ENCODE assay signal across 8 cellular contexts in the genomic region with DNA sequence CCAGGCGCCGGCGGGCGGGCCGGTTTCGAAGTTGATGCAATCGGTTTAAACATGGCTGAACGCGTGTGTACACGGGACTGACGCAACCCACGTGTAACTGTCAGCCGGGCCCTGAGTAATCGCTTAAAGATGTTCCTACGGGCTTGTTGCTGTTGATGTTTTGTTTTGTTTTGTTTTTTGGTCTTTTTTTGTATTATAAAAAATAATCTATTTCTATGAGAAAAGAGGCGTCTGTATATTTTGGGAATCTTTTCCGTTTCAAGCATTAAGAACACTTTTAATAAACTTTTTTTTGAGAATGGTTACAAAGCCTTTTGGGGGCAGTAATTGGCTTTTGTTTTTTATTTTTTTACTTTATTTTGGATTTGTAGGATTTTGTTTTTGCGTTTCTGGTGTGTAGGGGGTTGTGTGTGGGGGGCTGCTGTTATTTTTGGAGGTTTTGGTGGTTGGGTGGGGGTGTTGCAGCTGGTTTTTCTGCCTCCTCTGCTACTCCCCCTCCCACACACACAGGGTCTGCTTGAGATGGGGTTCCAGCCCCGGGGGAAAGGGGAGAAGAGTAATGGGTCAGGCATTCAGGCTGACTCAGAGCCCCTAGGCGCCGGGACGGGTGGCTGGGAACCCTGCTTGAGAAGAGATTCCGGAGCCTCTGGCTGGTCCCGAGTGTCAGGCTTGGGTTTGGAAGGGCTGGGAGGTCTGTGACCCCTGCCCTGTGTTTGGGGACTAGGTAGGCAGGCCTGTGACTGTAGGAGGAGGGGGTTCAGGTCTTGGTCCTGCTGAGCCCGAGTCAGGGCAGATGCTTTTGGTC. TPM values are rescaled to one million over a fixed set of nuclear protein-coding genes. Genes with fewer than 3 reads are reported as not detected.
A peak's percentile ranks its signal among the peaks of the same experiment; 100 is the strongest.
DNase-seq lines count a peak whose midpoint lies in the region; ATAC-seq and TF ChIP-seq lines count a peak whose summit lies in the region.

No MANE protein-coding gene starts in this region.

- no peaks in the 10 kb centered on the region for H3K27me3 Mint-ChIP-seq in activated CD4-positive, alpha-beta T cell treated with anti-CD3 and anti-CD28 coated beads, Interleukin-2, amount 10 ng/mL, durations not matched to agents 24 days and 14 days

- peak overlapping the region; percentile 79 to 98 for H3K27ac ChIP-seq in liver (ENCODE audit: low read depth in 1 of 2, low read length in 2 of 2)

- WGBS in liver, result 3% methylated on average over 25 of the region's 25 CpGs

- H3K4me3 ChIP-seq in liver (ENCODE audit: low read depth in 1 of 3, low read length in 3 of 3), result peak overlapping the region; percentile 78 to 99 (median 85)

- peaks cover 34% of the 10 kb centered on the region for H3K4me1 Mint-ChIP-seq in activated CD4-positive, alpha-beta T cell treated with anti-CD3 and anti-CD28 coated beads, Interleukin-2, amount 10 ng/mL, durations not matched to agents 24 days and 14 days

- no peaks in the 10 kb centered on the region for H3K27me3 ChIP-seq in liver (ENCODE audit: control insufficient read depth in 4 of 4, insufficient read depth in 4 of 4, low read length in 3 of 4)

- peak; percentile 90 for DNase-seq in DMS114 treated with DMSO at 0.1 percent for 48 hours (lab: John Stamatoyannopoulos, UW; ENCODE audit: unreplicated experiment)
- DNase-seq in NCI-H446 treated with DMSO at 0.1 percent for 48 hours (lab: John Stamatoyannopoulos, UW), result peak; percentile 79
- peak; percentile 94 for DNase-seq in activated CD4-positive, alpha-beta T cell treated with anti-CD3 and anti-CD28 coated beads, Interleukin-2, amount 10 ng/mL, durations not matched to agents 24 days and 14 days
- peak; percentile 93 for DNase-seq in dedifferentiated amniotic fluid mesenchymal stem cell (ENCODE audit: extremely low spot score)
- peak; percentile 78 to 79 for DNase-seq in stimulated activated CD4-positive, alpha-beta T cell treated with anti-CD3 and anti-CD28 coated beads, Interleukin-4, amount 100 ng/mL, for 48 hours (ENCODE audit: low read depth in 2 of 2)

- TF ChIP-seq CTCF in liver (IDR thresholded peaks at IDR 0.05; ENCODE audit: low read depth, low read length, missing input control), result no peak

- no peaks in the 10 kb centered on the region for H3K9me3 ChIP-seq in liver (ENCODE audit: control insufficient read depth in 4 of 4, low read length in 3 of 4)

- ATAC-seq in HG02981 (IDR thresholded peaks at IDR 0.05; ENCODE audit: unreplicated experiment) (peak; percentile 34), HG02870 (IDR thresholded peaks at IDR 0.05; ENCODE audit: unreplicated experiment) (no peak)

- peaks cover 0 to 37% (median 16%) of the 10 kb centered on the region in 4 donors for H3K4me1 ChIP-seq in liver (ENCODE audit: control insufficient read depth in 4 of 4, insufficient read depth in 4 of 4, low read length in 3 of 4)

- H3K36me3 ChIP-seq in liver (ENCODE audit: control insufficient read depth in 4 of 4, insufficient read depth in 3 of 4, low read depth in 1 of 4, low read length in 3 of 4), result peaks cover 0 to 9% (median 0%) of the 10 kb centered on the region in 4 donors

- H3K4me3 Mint-ChIP-seq in activated CD4-positive, alpha-beta T cell treated with anti-CD3 and anti-CD28 coated beads, Interleukin-2, amount 10 ng/mL, durations not matched to agents 24 days and 14 days, result peak overlapping the region; percentile 94

- intact Hi-C loops in activated CD4-positive, alpha-beta T cell treated with anti-CD3 and anti-CD28 coated beads, Interleukin-2, amount 10 ng/mL, durations not matched to agents 24 days and 14 days (cut with micrococcal nuclease), result loop anchor here (5.0 to 10.0 kb wide), 2 partner anchors 92 to 190 kb away; no protein-coding TSS in a partner anchor

- no peaks in the 10 kb centered on the region for H3K9me3 Mint-ChIP-seq in activated CD4-positive, alpha-beta T cell treated with anti-CD3 and anti-CD28 coated beads, Interleukin-2, amount 10 ng/mL, durations not matched to agents 24 days and 14 days

- peaks cover 20% of the 10 kb centered on the region for H3K36me3 Mint-ChIP-seq in activated CD4-positive, alpha-beta T cell treated with anti-CD3 and anti-CD28 coated beads, Interleukin-2, amount 10 ng/mL, durations not matched to agents 24 days and 14 days (ENCODE audit: low read depth)

- peak overlapping the region; percentile 97 for H3K27ac Mint-ChIP-seq in activated CD4-positive, alpha-beta T cell treated with anti-CD3 and anti-CD28 coated beads, Interleukin-2, amount 10 ng/mL, durations not matched to agents 24 days and 14 days

- H3K9ac ChIP-seq in liver (ENCODE audit: low read depth in 1 of 2, low read length in 2 of 2), result peak overlapping the region; percentile 86 to 100

- no peak for TF ChIP-seq RAD21 in liver (IDR thresholded peaks at IDR 0.05)

TF ChIP-seq in liver, 16 proteins besides CTCF, POLR2A, EP300 and RAD21:
- TF ChIP-seq NR2F2 (IDR thresholded peaks at IDR 0.05) (no peak), SP1 (IDR thresholded peaks at IDR 0.05) (no peak), GABPA (IDR thresholded peaks at IDR 0.05 in 1 of 2, conservative IDR thresholded peaks at IDR 0.05 in 1 of 2) (no peak), JUND (IDR thresholded peaks at IDR 0.05) (peak in 1 of 2 donors; percentile 39), YY1 (IDR thresholded peaks at IDR 0.05) (peak; percentile 81), FOXA1 (IDR thresholded peaks at IDR 0.05) (no peak), EGR1 (IDR thresholded peaks at IDR 0.05; ENCODE audit: low read depth in 2 of 2) (no peak), HNF4G (IDR thresholded peaks at IDR 0.05) (no peak), HNF4A (conservative IDR thresholded peaks at IDR 0.05) (no peak), RXRA (IDR thresholded peaks at IDR 0.05) (no peak), FOXA2 (IDR thresholded peaks at IDR 0.05) (no peak), TAF1 (conservative IDR thresholded peaks at IDR 0.05) (no peak)
- TF ChIP-seq, protein P1, sequence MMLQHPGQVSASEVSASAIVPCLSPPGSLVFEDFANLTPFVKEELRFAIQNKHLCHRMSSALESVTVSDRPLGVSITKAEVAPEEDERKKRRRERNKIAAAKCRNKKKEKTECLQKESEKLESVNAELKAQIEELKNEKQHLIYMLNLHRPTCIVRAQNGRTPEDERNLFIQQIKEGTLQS (IDR thresholded peaks at IDR 0.05), result peak; percentile 65
- TF ChIP-seq, protein P2, sequence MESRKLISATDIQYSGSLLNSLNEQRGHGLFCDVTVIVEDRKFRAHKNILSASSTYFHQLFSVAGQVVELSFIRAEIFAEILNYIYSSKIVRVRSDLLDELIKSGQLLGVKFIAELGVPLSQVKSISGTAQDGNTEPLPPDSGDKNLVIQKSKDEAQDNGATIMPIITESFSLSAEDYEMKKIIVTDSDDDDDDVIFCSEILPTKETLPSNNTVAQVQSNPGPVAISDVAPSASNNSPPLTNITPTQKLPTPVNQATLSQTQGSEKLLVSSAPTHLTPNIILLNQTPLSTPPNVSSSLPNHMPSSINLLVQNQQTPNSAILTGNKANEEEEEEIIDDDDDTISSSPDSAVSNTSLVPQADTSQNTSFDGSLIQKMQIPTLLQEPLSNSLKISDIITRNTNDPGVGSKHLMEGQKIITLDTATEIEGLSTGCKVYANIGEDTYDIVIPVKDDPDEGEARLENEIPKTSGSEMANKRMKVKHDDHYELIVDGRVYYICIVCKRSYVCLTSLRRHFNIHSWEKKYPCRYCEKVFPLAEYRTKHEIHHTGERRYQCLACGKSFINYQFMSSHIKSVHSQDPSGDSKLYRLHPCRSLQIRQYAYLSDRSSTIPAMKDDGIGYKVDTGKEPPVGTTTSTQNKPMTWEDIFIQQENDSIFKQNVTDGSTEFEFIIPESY (IDR thresholded peaks at IDR 0.05), result peak; percentile 8
- TF ChIP-seq, protein P3, sequence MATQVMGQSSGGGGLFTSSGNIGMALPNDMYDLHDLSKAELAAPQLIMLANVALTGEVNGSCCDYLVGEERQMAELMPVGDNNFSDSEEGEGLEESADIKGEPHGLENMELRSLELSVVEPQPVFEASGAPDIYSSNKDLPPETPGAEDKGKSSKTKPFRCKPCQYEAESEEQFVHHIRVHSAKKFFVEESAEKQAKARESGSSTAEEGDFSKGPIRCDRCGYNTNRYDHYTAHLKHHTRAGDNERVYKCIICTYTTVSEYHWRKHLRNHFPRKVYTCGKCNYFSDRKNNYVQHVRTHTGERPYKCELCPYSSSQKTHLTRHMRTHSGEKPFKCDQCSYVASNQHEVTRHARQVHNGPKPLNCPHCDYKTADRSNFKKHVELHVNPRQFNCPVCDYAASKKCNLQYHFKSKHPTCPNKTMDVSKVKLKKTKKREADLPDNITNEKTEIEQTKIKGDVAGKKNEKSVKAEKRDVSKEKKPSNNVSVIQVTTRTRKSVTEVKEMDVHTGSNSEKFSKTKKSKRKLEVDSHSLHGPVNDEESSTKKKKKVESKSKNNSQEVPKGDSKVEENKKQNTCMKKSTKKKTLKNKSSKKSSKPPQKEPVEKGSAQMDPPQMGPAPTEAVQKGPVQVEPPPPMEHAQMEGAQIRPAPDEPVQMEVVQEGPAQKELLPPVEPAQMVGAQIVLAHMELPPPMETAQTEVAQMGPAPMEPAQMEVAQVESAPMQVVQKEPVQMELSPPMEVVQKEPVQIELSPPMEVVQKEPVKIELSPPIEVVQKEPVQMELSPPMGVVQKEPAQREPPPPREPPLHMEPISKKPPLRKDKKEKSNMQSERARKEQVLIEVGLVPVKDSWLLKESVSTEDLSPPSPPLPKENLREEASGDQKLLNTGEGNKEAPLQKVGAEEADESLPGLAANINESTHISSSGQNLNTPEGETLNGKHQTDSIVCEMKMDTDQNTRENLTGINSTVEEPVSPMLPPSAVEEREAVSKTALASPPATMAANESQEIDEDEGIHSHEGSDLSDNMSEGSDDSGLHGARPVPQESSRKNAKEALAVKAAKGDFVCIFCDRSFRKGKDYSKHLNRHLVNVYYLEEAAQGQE (IDR thresholded peaks at IDR 0.05), result no peak
- TF ChIP-seq, protein P4, sequence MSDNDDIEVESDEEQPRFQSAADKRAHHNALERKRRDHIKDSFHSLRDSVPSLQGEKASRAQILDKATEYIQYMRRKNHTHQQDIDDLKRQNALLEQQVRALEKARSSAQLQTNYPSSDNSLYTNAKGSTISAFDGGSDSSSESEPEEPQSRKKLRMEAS (IDR thresholded peaks at IDR 0.05), result peak; percentile 18

RNA-seq across cellular contexts. Expression of a gene that starts 1.9 kb away (rescaled TPM):
- 45.5 and 45.9 TPM in 2 replicates for total RNA-seq in activated CD4-positive, alpha-beta T cell treated with anti-CD3 and anti-CD28 coated beads, Interleukin-2, amount 10 ng/mL, durations not matched to agents 24 days and 14 days
- total RNA-seq in liver, result 10 to 100 TPM; 21.3 to 61.8 TPM
- 10 to 100 TPM; 19.7 to 37.0 TPM for polyA plus RNA-seq in liver

RNA-seq across cellular contexts. Expression of a gene that starts 39.0 kb away (rescaled TPM):
- 26.3 and 30.2 TPM in 2 replicates for total RNA-seq in activated CD4-positive, alpha-beta T cell treated with anti-CD3 and anti-CD28 coated beads, Interleukin-2, amount 10 ng/mL, durations not matched to agents 24 days and 14 days
- total RNA-seq in liver, result 1 to 10 TPM; 4.8 to 6.5 TPM
- 10 to 100 TPM; 10.7 to 19.3 TPM for polyA plus RNA-seq in liver
